Comparison of ENCODE assay signal across 18 cellular contexts in genomic region chr5:116013207-116013777, GRCh38. TPM values are rescaled to one million over a fixed set of nuclear protein-coding genes. Genes with fewer than 3 reads are reported as not detected.
DNase-seq lines count a peak whose midpoint lies in the region; ATAC-seq and TF ChIP-seq lines count a peak whose summit lies in the region.
"Had no signal": no experiment of that assay in that cellular context is flagged by ENCODE, and none has a peak within 500 bp of the region (broad histone marks: within the 10 kb centered on the region; RNA-seq: fewer than 3 reads in every experiment).

No MANE protein-coding gene starts in this region.

- H3K4me1 Mint-ChIP-seq in GM23338 (no peaks in the 10 kb centered on the region), mesothelial cell of epicardium (no peaks in the 10 kb centered on the region)
- no peaks in the 10 kb centered on the region for H3K4me1 Mint-ChIP-seq in CD4-positive, alpha-beta memory T cell

- H4K20me1 ChIP-seq in GM23338 (replicated peaks; ENCODE audit: insufficient read depth) = no peaks in the 10 kb centered on the region

- H3K4me2 ChIP-seq in GM23338 = no peak overlapping the region

- peak overlapping the region; percentile 3; the same call in 1 of the 2 replicates for H2AFZ ChIP-seq in GM23338

- no peaks in the 10 kb centered on the region for H3F3A ChIP-seq in GM23338 (replicated peaks; ENCODE audit: low read depth)

- peak; percentile 70 for ATAC-seq in GM23338
- ATAC-seq in omental fat pad (ENCODE audit: low FRiP score) = peak; percentile 77
- ATAC-seq: CD8-positive, alpha-beta T cell; PC-3 had no signal

- POLR2A ChIA-PET in CD4-positive, alpha-beta memory T cell (lab: Charles Lee; ENCODE audit: partially characterized antibody) = no interaction called here

- no peaks in the 10 kb centered on the region for H3K27me3 Mint-ChIP-seq in GM23338 (ENCODE audit: insufficient read depth, low read depth, poor library complexity)
- H3K27me3 Mint-ChIP-seq in CD4-positive, alpha-beta memory T cell = peaks cover 6 to 7% of the 10 kb centered on the region in 2 donors
- H3K27me3 Mint-ChIP-seq in mesothelial cell of epicardium (ENCODE audit: low read depth) = peaks cover 10% of the 10 kb centered on the region

- H3K9ac ChIP-seq in NT2/D1 (ENCODE audit: insufficient read length, low read depth) = no peak overlapping the region

- H3K36me3 Mint-ChIP-seq in GM23338 (ENCODE audit: low read depth) (no peaks in the 10 kb centered on the region), mesothelial cell of epicardium (no peaks in the 10 kb centered on the region)
- no peaks in the 10 kb centered on the region for H3K36me3 Mint-ChIP-seq in CD4-positive, alpha-beta memory T cell
- H3K36me3 Mint-ChIP-seq: CD8-positive, alpha-beta T cell had no signal

- H3K27ac Mint-ChIP-seq in GM23338 = no peak overlapping the region
- no peak overlapping the region for H3K27ac Mint-ChIP-seq in CD4-positive, alpha-beta memory T cell
- no peak overlapping the region for H3K27ac Mint-ChIP-seq in mesothelial cell of epicardium
- H3K27ac Mint-ChIP-seq: CD8-positive, alpha-beta T cell had no signal

- no peak overlapping the region for H3K27ac ChIP-seq in GM23338 (ENCODE audit: low read depth)
- H3K27ac ChIP-seq in CD4-positive, alpha-beta memory T cell (ENCODE audit: low read depth, low read length) = no peak overlapping the region

- H3K36me3 ChIP-seq in GM23338 (ENCODE audit: insufficient read depth) (no peaks in the 10 kb centered on the region), NT2/D1 (ENCODE audit: insufficient read depth, insufficient read length, low read length) (no peaks in the 10 kb centered on the region)
- H3K36me3 ChIP-seq in CD4-positive, alpha-beta memory T cell (ENCODE audit: insufficient read depth, low read length) = no peaks in the 10 kb centered on the region
- H3K36me3 ChIP-seq: BE2C, HAP-1 had no signal

- no peaks in the 10 kb centered on the region for H3K79me2 ChIP-seq in GM23338 (replicated peaks; ENCODE audit: insufficient read depth)

- intact Hi-C loops in CD4-positive, alpha-beta memory T cell (cut with micrococcal nuclease) = no loop called here

- H3K9me3 Mint-ChIP-seq in GM23338 (no peaks in the 10 kb centered on the region), mesothelial cell of epicardium (no peaks in the 10 kb centered on the region)
- H3K9me3 Mint-ChIP-seq in CD4-positive, alpha-beta memory T cell = no peaks in the 10 kb centered on the region
- H3K9me3 Mint-ChIP-seq: CD8-positive, alpha-beta T cell had no signal

- no peaks in the 10 kb centered on the region for H3K4me1 ChIP-seq in GM23338 (ENCODE audit: insufficient read depth)
- no peaks in the 10 kb centered on the region for H3K4me1 ChIP-seq in NT2/D1 (ENCODE audit: insufficient read depth, insufficient read length)
- H3K4me1 ChIP-seq in CD4-positive, alpha-beta memory T cell (ENCODE audit: insufficient read depth, low read length) = no peaks in the 10 kb centered on the region
- H3K4me1 ChIP-seq: BE2C, HAP-1 had no signal

- H3K4me3 Mint-ChIP-seq in GM23338 (no peak overlapping the region), mesothelial cell of epicardium (no peak overlapping the region)
- no peak overlapping the region for H3K4me3 Mint-ChIP-seq in CD4-positive, alpha-beta memory T cell
- H3K4me3 Mint-ChIP-seq: CD8-positive, alpha-beta T cell had no signal

- H3K27me3 ChIP-seq in GM23338 (ENCODE audit: insufficient read depth) (no peaks in the 10 kb centered on the region), NT2/D1 (ENCODE audit: insufficient read depth, insufficient read length) (no peaks in the 10 kb centered on the region)
- peaks cover 3% of the 10 kb centered on the region for H3K27me3 ChIP-seq in CD4-positive, alpha-beta memory T cell (ENCODE audit: insufficient read depth, low read length)
- H3K27me3 ChIP-seq: BE2C had no signal

- no peaks in the 10 kb centered on the region for H3K9me3 ChIP-seq in NT2/D1 (ENCODE audit: insufficient read depth, low read length)
- no peaks in the 10 kb centered on the region for H3K9me3 ChIP-seq in CD4-positive, alpha-beta memory T cell (ENCODE audit: control insufficient read depth in 1 of 2, low read length in 2 of 2)
- H3K9me3 ChIP-seq: BE2C, HAP-1 had no signal

- H3K9me2 ChIP-seq in GM23338 (ENCODE audit: insufficient read depth) = no peaks in the 10 kb centered on the region

- CTCF ChIA-PET in CD4-positive, alpha-beta memory T cell (lab: Charles Lee; ENCODE audit: partially characterized antibody) = no interaction called here

- TF ChIP-seq CTCF in GM23338 (conservative IDR thresholded peaks at IDR 0.05; ENCODE audit: low read depth in 2 of 2) (no peak), fibroblast of pulmonary artery (IDR thresholded peaks at IDR 0.05; ENCODE audit: low read length, missing control alignments) (no peak), omental fat pad (IDR thresholded peaks at IDR 0.05) (no peak), mesothelial cell of epicardium (IDR thresholded peaks at IDR 0.05; ENCODE audit: unreplicated experiment) (no peak)

- DNase-seq in GM23338 (ENCODE audit: low spot score) = peak; percentile 24
- DNase-seq in NT2/D1 (ENCODE audit: low read depth, low spot score) = peak; percentile 2
- DNase-seq in fibroblast of pulmonary artery (ENCODE audit: low read depth) = peak; percentile 14
- no peak for DNase-seq in omental fat pad (ENCODE audit: low spot score)
- no peak for DNase-seq in CD4-positive, alpha-beta memory T cell
- DNase-seq in COLO668 (lab: John Stamatoyannopoulos, UW; ENCODE audit: unreplicated experiment) = no peak
- DNase-seq in mesothelial cell of epicardium (ENCODE audit: low spot score in 2 of 2, unreplicated experiment in 2 of 2) = no peak
- DNase-seq in NCI-H524 (lab: John Stamatoyannopoulos, UW) = no peak
- DNase-seq: BE2C; CD8-positive, alpha-beta T cell; NCI-H1048; NCI-H2107; NCI-H226; NCI-H69; PC-3 had no signal

- H3K4me3 ChIP-seq in GM23338 (no peak overlapping the region), NT2/D1 (ENCODE audit: insufficient read length, low read depth) (no peak overlapping the region), fibroblast of pulmonary artery (replicated peaks; ENCODE audit: low read depth, low read length) (no peak overlapping the region)
- no peak overlapping the region for H3K4me3 ChIP-seq in CD4-positive, alpha-beta memory T cell (ENCODE audit: low read length in 2 of 2)
- H3K4me3 ChIP-seq: HAP-1, SK-N-MC had no signal

TF ChIP-seq in GM23338, 12 proteins besides CTCF, POLR2A, EP300 and RAD21 (continues in another document):
- TF ChIP-seq JUNB (IDR thresholded peaks at IDR 0.05; ENCODE audit: unreplicated experiment) (no peak), POLR2AphosphoS5 (IDR thresholded peaks at IDR 0.05; ENCODE audit: low read depth) (no peak), CREB1 (CRISPR knock-in tag; IDR thresholded peaks at IDR 0.05; ENCODE audit: low read depth) (no peak), ZNF114 (CRISPR knock-in tag; IDR thresholded peaks at IDR 0.05) (no peak), STAT1 (IDR thresholded peaks at IDR 0.05; ENCODE audit: unreplicated experiment) (no peak), ZNF331 (CRISPR knock-in tag; IDR thresholded peaks at IDR 0.05; ENCODE audit: low read depth) (no peak), ETS1 (IDR thresholded peaks at IDR 0.05) (no peak), EZH2 (IDR thresholded peaks at IDR 0.05; ENCODE audit: low read depth, unreplicated experiment) (no peak), REST (IDR thresholded peaks at IDR 0.05; ENCODE audit: unreplicated experiment) (no peak), EZH2phosphoT487 (IDR thresholded peaks at IDR 0.05; ENCODE audit: unreplicated experiment) (no peak)

RNA-seq across cellular contexts. Expression of gene ARL14EPL, which starts 19.0 kb away (rescaled TPM):
- not detected in 2 replicates for total RNA-seq in GM23338 (2014; rRNA removed; shearing (Covaris generic))
- polyA plus RNA-seq in GM23338 (2016; fragmentation: Nextera tagmentation; extraction: Ambion mirVana) = not detected in 2 replicates
- not detected for total RNA-seq in omental fat pad
- not detected for total RNA-seq in CD4-positive, alpha-beta memory T cell
- polyA plus RNA-seq in CD4-positive, alpha-beta memory T cell = not detected
- 0.25 TPM in 1 of 3 replicates, not detected in the others for total RNA-seq in mesothelial cell of epicardium
- total RNA-seq: HT-29, PC-3 had no signal

RNA-seq across cellular contexts. Expression of gene LVRN, which starts 51.0 kb away (rescaled TPM):
- total RNA-seq in GM23338 (2014; rRNA removed; shearing (Covaris generic)) = 0.39 and 0.45 TPM in 2 replicates
- polyA plus RNA-seq in GM23338 (2016; fragmentation: Nextera tagmentation; extraction: Ambion mirVana) = 0.24 and 0.31 TPM in 2 replicates
- total RNA-seq in omental fat pad (10 to 100 TPM; 14.9 to 39.7 (median 24.8) TPM), mesothelial cell of epicardium (0.25 to 0.35 TPM (median 0.25 TPM) in 3 replicates)
- not detected for total RNA-seq in CD4-positive, alpha-beta memory T cell
- polyA plus RNA-seq in CD4-positive, alpha-beta memory T cell = not detected
- total RNA-seq: CD8-positive, alpha-beta T cell; HT-29; PC-3 had no signal

Comparison
In these comparisons a context has a peak if more than half of its experiments do, and no peak if none do; other contexts are left out.
1. DNase-seq: peak in GM23338 (single experiment), NT2/D1 (single experiment) and fibroblast of pulmonary artery (single experiment); none in omental fat pad (single experiment), CD4-positive, alpha-beta memory T cell (0 of 5), COLO668 (single experiment), mesothelial cell of epicardium (0 of 2) and NCI-H524 (0 of 2).
2. RNA of gene LVRN, which starts 51.0 kb away (total RNA-seq): 14.9 to 39.7 TPM in omental fat pad; 0.39 to 0.45 TPM in GM23338, 0.25 to 0.35 TPM in mesothelial cell of epicardium and not detected in CD4-positive, alpha-beta memory T cell; every median in the first group is over 10 times any median in the second.